In the genomic region with DNA sequence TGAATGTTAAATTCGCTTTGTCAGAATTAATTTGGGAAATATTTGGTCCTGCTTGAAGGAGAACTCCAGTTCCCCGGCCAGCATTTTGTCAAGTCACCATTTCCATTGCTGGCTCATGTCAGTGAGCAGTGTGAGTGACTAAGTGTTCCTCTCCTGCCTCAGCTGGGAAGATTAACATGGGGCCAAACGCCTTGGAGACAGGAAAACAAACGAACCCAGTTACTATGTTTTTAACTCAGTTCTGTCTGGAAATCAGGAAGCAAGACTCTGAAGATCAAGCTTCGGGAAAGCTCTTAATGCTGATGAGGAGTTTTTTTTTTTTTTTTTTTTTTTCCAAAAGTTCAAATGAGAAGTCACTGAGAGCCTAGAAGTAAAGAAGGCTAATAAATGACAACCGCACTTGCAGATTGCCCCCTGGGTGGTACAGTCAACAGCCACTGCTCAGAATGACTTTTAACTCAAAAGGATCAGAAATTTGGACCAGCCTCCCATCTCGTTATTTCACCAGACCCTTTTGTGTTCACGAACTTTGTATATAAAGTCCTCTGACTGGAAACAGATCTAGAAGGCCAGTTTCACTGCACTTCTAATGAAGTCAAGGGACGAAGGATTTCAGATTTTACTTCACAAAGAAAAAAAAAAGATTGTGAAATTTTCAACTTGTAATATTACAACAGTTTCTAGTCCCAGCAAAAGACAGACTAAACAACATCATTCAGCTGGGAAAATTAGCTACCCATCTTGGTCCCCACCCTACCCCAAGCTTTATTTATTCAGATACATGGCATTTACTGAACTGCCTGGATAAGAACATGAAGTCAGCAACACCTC, we compare ENCODE assay signal across 8 cellular contexts.
DNase-seq lines count a peak whose midpoint lies in the region; ATAC-seq and TF ChIP-seq lines count a peak whose summit lies in the region.

No MANE protein-coding gene starts in this region.

- H3K4me3 ChIP-seq in cardiac muscle cell = no peak overlapping the region
- no peak overlapping the region for H3K4me3 ChIP-seq in CD8-positive, alpha-beta T cell (ENCODE audit: low read depth, low read length)

- CTCF ChIA-PET in CD8-positive, alpha-beta T cell (lab: Charles Lee) = no interaction called here

- intact Hi-C loops in CD8-positive, alpha-beta T cell (cut with DNase I, micrococcal nuclease) = no loop called here

- POLR2A ChIA-PET in CD8-positive, alpha-beta T cell (lab: Charles Lee) = no interaction called here

- TF ChIP-seq CTCF in cardiac muscle cell (IDR thresholded peaks at IDR 0.05; ENCODE audit: low read depth, low read length) = no peak
- no peak for TF ChIP-seq CTCF in progenitor cell of endocrine pancreas (IDR thresholded peaks at IDR 0.05; ENCODE audit: unreplicated experiment)
- no peak for TF ChIP-seq CTCF in CD8-positive, alpha-beta T cell (IDR thresholded peaks at IDR 0.05)

- no peak overlapping the region for H3K4me3 Mint-ChIP-seq in progenitor cell of endocrine pancreas (ENCODE audit: low read depth)
- H3K4me3 Mint-ChIP-seq in CD8-positive, alpha-beta T cell = no peak overlapping the region

- peaks cover 24% of the 10 kb centered on the region for H3K4me1 Mint-ChIP-seq in progenitor cell of endocrine pancreas (ENCODE audit: low read depth)
- no peaks in the 10 kb centered on the region for H3K4me1 Mint-ChIP-seq in CD8-positive, alpha-beta T cell (ENCODE audit: low read depth)

- H3K36me3 ChIP-seq in cardiac muscle cell = no peaks in the 10 kb centered on the region
- no peaks in the 10 kb centered on the region for H3K36me3 ChIP-seq in CD8-positive, alpha-beta T cell (ENCODE audit: insufficient read depth, low read length)

- H3K9me3 Mint-ChIP-seq in progenitor cell of endocrine pancreas (ENCODE audit: low read depth) = no peaks in the 10 kb centered on the region
- H3K9me3 Mint-ChIP-seq in CD8-positive, alpha-beta T cell = no peaks in the 10 kb centered on the region

- H3K4me1 ChIP-seq in cardiac muscle cell (ENCODE audit: low read depth) = peaks cover 68% of the 10 kb centered on the region
- no peaks in the 10 kb centered on the region for H3K4me1 ChIP-seq in CD8-positive, alpha-beta T cell (ENCODE audit: insufficient read depth, low read length)

- H3K27me3 Mint-ChIP-seq in progenitor cell of endocrine pancreas = peaks cover 34% of the 10 kb centered on the region
- peaks cover 2% of the 10 kb centered on the region for H3K27me3 Mint-ChIP-seq in CD8-positive, alpha-beta T cell (ENCODE audit: low read depth)

- H3K27me3 ChIP-seq in cardiac muscle cell = no peaks in the 10 kb centered on the region
- H3K27me3 ChIP-seq in CD8-positive, alpha-beta T cell (ENCODE audit: insufficient read depth, low read length) = no peaks in the 10 kb centered on the region

- peak overlapping the region; percentile 63 for H3K27ac ChIP-seq in cardiac muscle cell
- no peak overlapping the region for H3K27ac ChIP-seq in CD8-positive, alpha-beta T cell (ENCODE audit: low read depth, low read length)

- DNase-seq in ELR (ENCODE audit: low read depth) = peak; percentile 92
- peak; percentile 36 for DNase-seq in UCSD-AML1 (lab: John Stamatoyannopoulos, UW; ENCODE audit: unreplicated experiment)
- peak; percentile 60 to 97 for DNase-seq in cardiac muscle cell (ENCODE audit: low read depth in 1 of 2, low spot score in 1 of 2)
- no peak for DNase-seq in progenitor cell of endocrine pancreas (ENCODE audit: low spot score, unreplicated experiment)
- DNase-seq in NCI-H1048 (lab: John Stamatoyannopoulos, UW) = no peak
- no peak for DNase-seq in CD8-positive, alpha-beta T cell

- peaks cover 1% of the 10 kb centered on the region for H3K36me3 Mint-ChIP-seq in progenitor cell of endocrine pancreas (ENCODE audit: insufficient read depth)
- H3K36me3 Mint-ChIP-seq in CD8-positive, alpha-beta T cell = no peaks in the 10 kb centered on the region

- peak overlapping the region; percentile 63 for H3K27ac Mint-ChIP-seq in progenitor cell of endocrine pancreas
- H3K27ac Mint-ChIP-seq in CD8-positive, alpha-beta T cell = no peak overlapping the region

- H3K9me3 ChIP-seq in cardiac muscle cell (ENCODE audit: low read depth) = no peaks in the 10 kb centered on the region
- no peaks in the 10 kb centered on the region for H3K9me3 ChIP-seq in CD8-positive, alpha-beta T cell (ENCODE audit: low read length)

- ATAC-seq in HG02870 (IDR thresholded peaks at IDR 0.05; ENCODE audit: unreplicated experiment) (no peak), HG02610 (IDR thresholded peaks at IDR 0.05; ENCODE audit: unreplicated experiment) (no peak)
- no peak for ATAC-seq in CD8-positive, alpha-beta T cell

Comparison
In these comparisons a context has a peak if more than half of its experiments do, and no peak if none do; other contexts are left out.
1. DNase-seq: peak in ELR (single experiment), UCSD-AML1 (single experiment) and cardiac muscle cell (2 of 2); none in progenitor cell of endocrine pancreas (single experiment), NCI-H1048 (single experiment) and CD8-positive, alpha-beta T cell (0 of 7).